Comparison of ENCODE assay signal across 17 cellular contexts in the genomic region with DNA sequence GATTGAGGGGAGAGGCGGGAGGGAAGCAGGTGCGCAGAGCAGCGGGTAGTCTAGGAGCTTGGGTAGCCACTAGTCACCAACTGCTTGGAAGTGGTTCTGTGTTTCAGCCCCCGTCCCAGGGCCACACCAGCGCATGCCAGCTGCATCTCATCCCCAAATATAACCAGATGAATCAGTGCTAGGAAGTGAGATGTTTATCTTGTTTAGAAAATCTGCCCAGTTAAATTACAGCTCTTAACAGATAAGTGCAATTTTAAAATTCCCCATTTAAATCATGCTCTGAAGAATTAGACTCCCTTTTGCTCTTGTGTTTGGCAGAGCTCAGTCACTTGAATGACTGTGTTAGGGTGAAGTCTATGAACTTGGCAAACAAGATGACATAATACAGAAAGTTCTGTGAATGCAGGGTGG.
DNase-seq lines count a peak whose midpoint lies in the region; ATAC-seq, FAIRE-seq and TF ChIP-seq lines count a peak whose summit lies in the region.
"Had no signal": no experiment of that assay in that cellular context is flagged by ENCODE, and none has a peak within 500 bp of the region (broad histone marks: within the 10 kb centered on the region; RNA-seq: fewer than 3 reads in every experiment).

No MANE protein-coding gene starts in this region.

- H3K36me3 ChIP-seq in kidney (ENCODE audit: control insufficient read depth in 1 of 2, insufficient read depth in 2 of 2, low read length in 2 of 2) (no peaks in the 10 kb centered on the region), thoracic aorta (no peaks in the 10 kb centered on the region), BE2C (no peaks in the 10 kb centered on the region)

- no peaks in the 10 kb centered on the region for H3K4me1 ChIP-seq in kidney (ENCODE audit: control insufficient read depth in 1 of 2, insufficient read depth in 1 of 2, low read depth in 1 of 2, low read length in 2 of 2)
- H3K4me1 ChIP-seq in thoracic aorta (ENCODE audit: control insufficient read depth in 1 of 2, low read depth in 2 of 2): peaks cover 3 to 24% of the 10 kb centered on the region in 2 donors
- H3K4me1 ChIP-seq in BE2C: no peaks in the 10 kb centered on the region

- H3K27ac ChIP-seq in angular gyrus (ENCODE audit: low read depth, low read length) (peak overlapping the region; percentile 25), kidney (ENCODE audit: low read depth in 2 of 2, low read length in 2 of 2) (no peak overlapping the region), thoracic aorta (peak overlapping the region; percentile 31 to 72)
- H3K27ac ChIP-seq: hepatocyte had no signal

- TF ChIP-seq CTCF in kidney (IDR thresholded peaks at IDR 0.05; ENCODE audit: borderline replicate concordance, extremely low read depth, insufficient read depth) (no peak), thoracic aorta (IDR thresholded peaks at IDR 0.05) (no peak), BE2C (IDR thresholded peaks at IDR 0.05; ENCODE audit: low read depth, low read length) (no peak)

- no peak for ATAC-seq in thoracic aorta (ENCODE audit: insufficient number of reproducible peaks, low FRiP score, low read depth)
- no peak for ATAC-seq in GM18873 (IDR thresholded peaks at IDR 0.05; ENCODE audit: low FRiP score, unreplicated experiment)
- no peak for ATAC-seq in GM19351 (IDR thresholded peaks at IDR 0.05; ENCODE audit: unreplicated experiment)
- ATAC-seq: left lobe of liver, right cardiac atrium had no signal

- H3K9me3 ChIP-seq in kidney (ENCODE audit: control insufficient read depth in 1 of 2, low read length in 2 of 2): no peaks in the 10 kb centered on the region
- no peaks in the 10 kb centered on the region for H3K9me3 ChIP-seq in thoracic aorta
- H3K9me3 ChIP-seq in BE2C: no peaks in the 10 kb centered on the region

- H3K27me3 ChIP-seq in thoracic aorta (replicated peaks; ENCODE audit: insufficient read depth) (no peaks in the 10 kb centered on the region), BE2C (no peaks in the 10 kb centered on the region)
- H3K27me3 ChIP-seq: hepatocyte had no signal

- no peak overlapping the region for H3K9ac ChIP-seq in kidney (ENCODE audit: low read length in 2 of 2)

- no peak overlapping the region for H3K4me3 ChIP-seq in kidney (ENCODE audit: low read length in 2 of 2)
- H3K4me3 ChIP-seq in thoracic aorta: no peak overlapping the region
- H3K4me3 ChIP-seq in BE2C (ENCODE audit: low read depth, low read length): no peak overlapping the region
- H3K4me3 ChIP-seq: hepatocyte had no signal

- peak; percentile 27 for DNase-seq in H4 (ENCODE audit: low spot score)
- peak; percentile 56 for DNase-seq in kidney
- no peak for DNase-seq in thoracic aorta (ENCODE audit: low spot score)
- no peak for DNase-seq in BE2C
- DNase-seq in putamen (ENCODE audit: low spot score): no peak
- DNase-seq: activated B cell treated with CpG ODN at 0.5 μM for 24 hours; activated CD8-positive, alpha-beta memory T cell treated with anti-CD3 and anti-CD28 coated beads, Interleukin-2, amount 50 U/mL, for 4 hours; COR-L47; H7; NCI-H446 treated with DMSO at 0.1 percent for 48 hours; SW 1271 had no signal

- no peak for FAIRE-seq in kidney (lab: Jason Lieb, UNC)

- intact Hi-C loops in kidney (cut with DNase I): no loop called here

Comparison
In these comparisons a context has a peak if more than half of its experiments do, and no peak if none do; other contexts are left out.
1. DNase-seq: peak in H4 (single experiment) and kidney (single experiment); none in thoracic aorta (single experiment), BE2C (single experiment) and putamen (single experiment).
2. H3K27ac ChIP-seq: peak in angular gyrus (single experiment) and thoracic aorta (2 of 2); none in kidney (0 of 2).